In the genomic region with DNA sequence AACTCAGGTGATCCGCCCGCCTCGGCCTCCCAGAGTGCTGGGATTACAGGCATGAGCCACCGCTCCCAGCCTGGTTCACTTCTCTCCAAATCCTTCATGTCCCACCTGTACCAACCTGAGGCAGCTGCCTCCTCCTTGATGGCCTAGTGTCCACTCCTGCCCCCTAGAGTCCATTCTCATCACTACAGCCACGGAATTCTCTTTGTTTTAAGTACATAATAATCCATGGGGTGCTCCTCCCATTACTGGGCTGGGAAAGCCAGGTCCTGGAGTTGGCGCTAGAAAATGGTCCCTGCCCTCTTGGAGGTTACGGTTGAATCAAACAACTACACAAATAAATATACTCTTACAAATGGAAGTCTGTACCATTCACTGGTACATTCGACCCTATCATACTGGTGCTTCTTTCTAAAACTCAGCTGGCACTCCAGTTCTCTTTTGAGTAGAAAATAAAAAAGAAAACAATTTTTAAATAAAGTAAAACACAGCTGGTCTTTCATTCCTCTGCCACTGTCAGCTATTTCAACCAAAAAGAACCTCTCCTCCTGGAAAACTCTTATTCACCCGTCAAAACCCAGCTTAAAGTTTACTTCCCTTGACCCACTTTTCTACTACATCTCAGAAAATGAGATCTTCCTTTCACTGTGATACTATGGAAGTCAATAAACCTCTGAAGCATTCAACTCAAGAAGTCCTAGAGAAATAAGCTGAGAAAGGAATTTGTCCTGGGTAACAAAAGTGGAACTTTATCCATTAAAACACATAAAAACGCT, we compare ENCODE assay signal across 8 cellular contexts. TPM values are rescaled to one million over a fixed set of nuclear protein-coding genes. Genes with fewer than 3 reads are reported as not detected.
DNase-seq lines count a peak whose midpoint lies in the region; ATAC-seq, FAIRE-seq and TF ChIP-seq lines count a peak whose summit lies in the region.

No MANE protein-coding gene starts in this region.

- H3K4me1 Mint-ChIP-seq in chondrocyte (ENCODE audit: low read depth) = no peaks in the 10 kb centered on the region

- no peaks in the 10 kb centered on the region for H3K79me2 ChIP-seq in PC-3 (ENCODE audit: low read length)

- H3K36me3 ChIP-seq in PC-3 (ENCODE audit: low read depth, low read length) (no peaks in the 10 kb centered on the region), small intestine (ENCODE audit: control insufficient read depth in 2 of 2, insufficient read depth in 2 of 2, low read length in 2 of 2) (no peaks in the 10 kb centered on the region)

- TF ChIP-seq CTCF in PC-3 (conservative IDR thresholded peaks at IDR 0.05; ENCODE audit: low read depth, low read length) (peak; percentile 75), chondrocyte (IDR thresholded peaks at IDR 0.05) (peak; percentile 70)

- peaks cover 10% of the 10 kb centered on the region for H3K9me3 Mint-ChIP-seq in chondrocyte (ENCODE audit: low read depth)

- no peak overlapping the region for H3K4me3 ChIP-seq in PC-3 (ENCODE audit: low read length)
- no peak overlapping the region for H3K4me3 ChIP-seq in small intestine (ENCODE audit: low read depth in 1 of 2, low read length in 2 of 2)

- no peak overlapping the region for H3K9ac ChIP-seq in PC-3 (ENCODE audit: low read length)

- H3K36me3 Mint-ChIP-seq in chondrocyte (ENCODE audit: low read depth) = peaks cover 1% of the 10 kb centered on the region

- no peak overlapping the region for H3K4me2 ChIP-seq in PC-3 (ENCODE audit: low read length)

- FAIRE-seq in small intestine (lab: Jason Lieb, UNC) = no peak

- H3K4me3 Mint-ChIP-seq in chondrocyte (ENCODE audit: unreplicated experiment) = no peak overlapping the region

- peak; percentile 42; the same call in 1 of the 2 replicates for ATAC-seq in PC-3
- no peak for ATAC-seq in HG03354 (IDR thresholded peaks at IDR 0.05; ENCODE audit: poor library complexity, severe bottlenecking, unreplicated experiment)

- CTCF ChIA-PET in PC-3 (lab: Charles Lee) = no interaction called here

- H3K9me2 ChIP-seq in PC-3 (replicated peaks; ENCODE audit: low read length) = no peaks in the 10 kb centered on the region

- H3K27me3 Mint-ChIP-seq in chondrocyte (ENCODE audit: low read depth) = peaks cover 13% of the 10 kb centered on the region

- no peaks in the 10 kb centered on the region for H3K27me3 ChIP-seq in PC-3 (ENCODE audit: low read length)
- no peaks in the 10 kb centered on the region for H3K27me3 ChIP-seq in small intestine (ENCODE audit: control insufficient read depth in 2 of 2, insufficient read depth in 2 of 2, low read length in 2 of 2)

- H3K4me1 ChIP-seq in PC-3 (ENCODE audit: insufficient read depth, low read length) (no peaks in the 10 kb centered on the region), small intestine (ENCODE audit: control insufficient read depth in 2 of 2, insufficient read depth in 1 of 2, low read depth in 1 of 2, low read length in 1 of 2) (no peaks in the 10 kb centered on the region)

- peak; percentile 66 for DNase-seq in activated effector memory CD4-positive, alpha-beta T cell treated with anti-CD3 and anti-CD28 coated beads, Interleukin-2, amount 50 U/mL, for 16 hours
- DNase-seq in activated effector memory CD4-positive, alpha-beta T cell treated with Interleukin-2 at 50 U/mL for 16 hours = no peak
- peak; percentile 79 for DNase-seq in PC-3
- DNase-seq in chondrocyte (ENCODE audit: low spot score) = peak; percentile 26
- peak; percentile 53 for DNase-seq in small intestine
- no peak for DNase-seq in C1 segment of cervical spinal cord (lab: John Stamatoyannopoulos, UW)
- no peak for DNase-seq in amniotic stem cell (lab: John Stamatoyannopoulos, UW)

- intact Hi-C loops in PC-3 (cut with micrococcal nuclease) = no loop called here

- WGBS in small intestine, 3 donors = 76 to 79% (median 77%) methylated on average over 10 of the region's 10 CpGs

- no peaks in the 10 kb centered on the region for H3K9me3 ChIP-seq in PC-3 (ENCODE audit: low read length)
- no peaks in the 10 kb centered on the region for H3K9me3 ChIP-seq in small intestine (ENCODE audit: control insufficient read depth, low read depth)

- H3K27ac ChIP-seq in PC-3 (ENCODE audit: low read length) (no peak overlapping the region), small intestine (ENCODE audit: low read depth in 1 of 2, low read length in 1 of 2) (no peak overlapping the region)

- no TSS peak for BruUV-seq in PC-3 (replicated peaks; lab: Mats Ljungman, UMichigan)

- POLR2A ChIA-PET in PC-3 (lab: Charles Lee; ENCODE audit: unreplicated experiment) = no interaction called here

- no peak overlapping the region for H2AFZ ChIP-seq in PC-3 (ENCODE audit: low read length)

- no peaks in the 10 kb centered on the region for H3F3A ChIP-seq in PC-3 (ENCODE audit: low read length, unreplicated experiment)

- no peaks in the 10 kb centered on the region for H4K20me1 ChIP-seq in PC-3 (ENCODE audit: low read length)

- no peak overlapping the region for H3K27ac Mint-ChIP-seq in chondrocyte (ENCODE audit: unreplicated experiment)

RNA-seq across cellular contexts. Expression of a gene that starts 22.4 kb away (rescaled TPM):
- total RNA-seq in PC-3 (2014; rRNA removed) = 65.1 and 66.8 TPM in 2 replicates
- total RNA-seq in chondrocyte = 29.9 to 36.4 TPM (median 34.1 TPM) in 3 replicates
- 10 to 100 TPM; 22.6 to 24.9 (median 23.0) TPM for polyA plus RNA-seq in small intestine

RNA-seq across cellular contexts. Expression of a gene that starts 32.1 kb away (rescaled TPM):
- total RNA-seq in PC-3 (2014; rRNA removed) (13.7 and 41.5 TPM in 2 replicates), chondrocyte (19.5 to 32.5 TPM (median 30.9 TPM) in 3 replicates)
- 10 to 100 TPM; 10.6 to 18.6 (median 13.5) TPM for polyA plus RNA-seq in small intestine

Comparison
In these comparisons a context has a peak if more than half of its experiments do, and no peak if none do; other contexts are left out.
1. DNase-seq: peak in activated effector memory CD4-positive, alpha-beta T cell treated with anti-CD3 and anti-CD28 coated beads, Interleukin-2, amount 50 U/mL, for 16 hours (single experiment), PC-3 (single experiment), chondrocyte (single experiment) and small intestine (single experiment); none in activated effector memory CD4-positive, alpha-beta T cell treated with Interleukin-2 at 50 U/mL for 16 hours (single experiment), C1 segment of cervical spinal cord (0 of 14) and amniotic stem cell (single experiment).